8 cellular contexts compared by ENCODE assay signal in genomic region chr15:65183847-65184159, GRCh38. TPM values are rescaled to one million over a fixed set of nuclear protein-coding genes. Genes with fewer than 3 reads are reported as not detected.
DNase-seq lines count a peak whose midpoint lies in the region; ATAC-seq and TF ChIP-seq lines count a peak whose summit lies in the region.

No MANE protein-coding gene starts in this region.

- no peaks in the 10 kb centered on the region for H3K27me3 Mint-ChIP-seq in naive thymus-derived CD8-positive, alpha-beta T cell

- H3K27ac Mint-ChIP-seq in naive thymus-derived CD8-positive, alpha-beta T cell = peak overlapping the region in 9 of 10 donors; percentile 92 to 98 (median 97)

- DNase-seq in AG10803 (ENCODE audit: low read depth) = no peak
- DNase-seq in Jurkat, Clone E6-1 (ENCODE audit: low read depth, low spot score) = no peak
- no peak for DNase-seq in choroid plexus epithelial cell (ENCODE audit: low read depth)
- no peak for DNase-seq in naive thymus-derived CD8-positive, alpha-beta T cell

- peak overlapping the region; percentile 92 for H3K4me3 ChIP-seq in AG10803 (ENCODE audit: low read length)
- H3K4me3 ChIP-seq in Jurkat, Clone E6-1 (ENCODE audit: low read length) = peak overlapping the region; percentile 90
- peak overlapping the region; percentile 97 for H3K4me3 ChIP-seq in choroid plexus epithelial cell (ENCODE audit: low read depth, low read length)

- H3K36me3 Mint-ChIP-seq in naive thymus-derived CD8-positive, alpha-beta T cell = peaks cover 0 to 20% (median 7%) of the 10 kb centered on the region in 3 donors

- no peak for ATAC-seq in naive thymus-derived CD8-positive, alpha-beta T cell
- ATAC-seq in HG03342 (IDR thresholded peaks at IDR 0.05; ENCODE audit: unreplicated experiment) = no peak
- ATAC-seq in GM19452 (IDR thresholded peaks at IDR 0.05; ENCODE audit: unreplicated experiment) = no peak
- ATAC-seq in GM21447 (IDR thresholded peaks at IDR 0.05; ENCODE audit: unreplicated experiment) = no peak
- ATAC-seq in HG03196 (IDR thresholded peaks at IDR 0.05; ENCODE audit: unreplicated experiment) = no peak

- TF ChIP-seq CTCF in AG10803 (conservative IDR thresholded peaks at IDR 0.05; ENCODE audit: low read length) (0 out of 2 replicates have a peak, but pooled peaks have one; percentile 5), choroid plexus epithelial cell (conservative IDR thresholded peaks at IDR 0.05; ENCODE audit: low read depth, low read length) (no peak)

- POLR2A ChIA-PET in naive thymus-derived CD8-positive, alpha-beta T cell (lab: Charles Lee) = interaction anchor here (1.1 to 2.7 kb wide), 4 partner anchors 14 to 121 kb away, joined by 4 to 41 read pairs (median 24); partner anchors contain the start of genes PARP16 and RNU5B-1

- peaks cover 11 to 43% (median 35%) of the 10 kb centered on the region in 4 donors for H3K4me1 Mint-ChIP-seq in naive thymus-derived CD8-positive, alpha-beta T cell

- H3K9me3 Mint-ChIP-seq in naive thymus-derived CD8-positive, alpha-beta T cell = no peaks in the 10 kb centered on the region

- H3K4me3 Mint-ChIP-seq in naive thymus-derived CD8-positive, alpha-beta T cell = peak overlapping the region; percentile 89 to 97 (median 94)

RNA-seq across cellular contexts. Expression of gene CLPX, which starts 1.3 kb away (rescaled TPM):
- 33.9 TPM for polyA plus RNA-seq in Jurkat, Clone E6-1 (2012; ENCODE audit: insufficient read depth, insufficient read length)
- 10 to 100 TPM; 59.6 to 60.2 TPM for total RNA-seq in naive thymus-derived CD8-positive, alpha-beta T cell
- polyA plus RNA-seq in naive thymus-derived CD8-positive, alpha-beta T cell = 10 to 100 TPM; 30.0 to 33.8 (median 31.3) TPM

RNA-seq across cellular contexts. Expression of gene CILP, which starts 27.5 kb away (rescaled TPM):
- polyA plus RNA-seq in Jurkat, Clone E6-1 (2012; ENCODE audit: insufficient read depth, insufficient read length) = not detected
- total RNA-seq in naive thymus-derived CD8-positive, alpha-beta T cell = under 1 TPM; 0.44 TPM
- polyA plus RNA-seq in naive thymus-derived CD8-positive, alpha-beta T cell = under 1 TPM in 1 of 3 donors, not detected in 2; 0.10 TPM

RNA-seq across cellular contexts. Expression of gene PDCD7, which starts 50.2 kb away (rescaled TPM):
- 46.8 TPM for polyA plus RNA-seq in Jurkat, Clone E6-1 (2012; ENCODE audit: insufficient read depth, insufficient read length)
- 10 to 100 TPM; 37.0 to 44.1 TPM for total RNA-seq in naive thymus-derived CD8-positive, alpha-beta T cell
- 10 to 100 TPM; 13.1 to 19.4 (median 15.8) TPM for polyA plus RNA-seq in naive thymus-derived CD8-positive, alpha-beta T cell
